7 cellular contexts compared by ENCODE assay signal in the genomic region with DNA sequence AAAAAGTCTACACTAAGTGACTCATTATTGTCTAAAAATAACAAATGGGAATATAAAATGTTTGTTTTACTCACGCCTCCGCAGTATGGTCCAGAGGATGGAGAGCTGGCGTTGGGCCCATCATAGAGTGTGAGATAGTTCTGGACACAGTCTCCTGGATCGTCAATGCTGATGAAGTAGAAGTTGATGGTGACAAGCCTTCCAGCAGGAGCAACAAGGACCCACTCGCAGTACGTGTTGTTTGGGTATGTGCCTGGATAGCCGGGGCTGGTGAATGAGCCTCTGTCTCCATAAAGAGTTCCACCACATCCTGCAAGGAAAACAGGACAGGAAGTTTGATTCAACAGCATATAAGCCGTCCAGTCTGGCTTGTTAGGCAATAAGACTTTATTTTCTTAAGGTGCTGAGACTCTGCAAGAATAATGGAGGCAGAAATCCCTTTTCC. TPM values are rescaled to one million over a fixed set of nuclear protein-coding genes. Genes with fewer than 3 reads are reported as not detected.
A peak's percentile ranks its signal among the peaks of the same experiment; 100 is the strongest.
DNase-seq lines count a peak whose midpoint lies in the region; ATAC-seq and TF ChIP-seq lines count a peak whose summit lies in the region.

No MANE protein-coding gene starts in this region.

- H3K4me1 ChIP-seq in upper lobe of right lung = peaks cover 5% of the 10 kb centered on the region

- DNase-seq in HFF-Myc (ENCODE audit: extremely low read depth, low read depth) = peak; percentile 52
- peak; percentile 94 for DNase-seq in brain microvascular endothelial cell
- peak; percentile 38 for DNase-seq in left ventricle myocardium superior
- DNase-seq in upper lobe of right lung = no peak
- no peak for DNase-seq in putamen (ENCODE audit: low spot score)

- H3K36me3 ChIP-seq in brain microvascular endothelial cell (replicated peaks) = no peaks in the 10 kb centered on the region
- H3K36me3 ChIP-seq in upper lobe of right lung = no peaks in the 10 kb centered on the region

- H3K4me3 ChIP-seq in HFF-Myc (replicated peaks; ENCODE audit: low read depth, low read length) (no peak overlapping the region), brain microvascular endothelial cell (ENCODE audit: low read depth, low read length) (peak overlapping the region; percentile 32), upper lobe of right lung (no peak overlapping the region)

- intact Hi-C loops in left ventricle myocardium superior (cut with micrococcal nuclease) = no loop called here
- intact Hi-C loops in upper lobe of right lung (cut with DNase I) = no loop called here

- H3K27ac ChIP-seq in brain microvascular endothelial cell (peak overlapping the region; percentile 92), upper lobe of right lung (no peak overlapping the region)

- H3K27me3 ChIP-seq in brain microvascular endothelial cell (replicated peaks) = no peaks in the 10 kb centered on the region
- H3K27me3 ChIP-seq in upper lobe of right lung = no peaks in the 10 kb centered on the region

- ATAC-seq in left ventricle myocardium superior (peak; percentile 64), upper lobe of right lung (peak; percentile 17), GM18517 (IDR thresholded peaks at IDR 0.05; ENCODE audit: unreplicated experiment) (no peak), GM19324 (IDR thresholded peaks at IDR 0.05; ENCODE audit: low FRiP score, unreplicated experiment) (no peak)

- H3K9me3 ChIP-seq in upper lobe of right lung = no peaks in the 10 kb centered on the region

- in situ Hi-C loops in brain microvascular endothelial cell (cut with HindIII; ENCODE audit: low pct_ligation_motif_present, low sequenced_read_pairs) = no loop called here

- no peak for TF ChIP-seq CTCF in HFF-Myc (IDR thresholded peaks at IDR 0.05; ENCODE audit: low read depth, low read length, missing control alignments)
- no peak for TF ChIP-seq CTCF in brain microvascular endothelial cell (IDR thresholded peaks at IDR 0.05; ENCODE audit: low read depth, low read length, missing control alignments)
- no peak for TF ChIP-seq CTCF in upper lobe of right lung (IDR thresholded peaks at IDR 0.05)

RNA-seq across cellular contexts. Expression of a gene that starts 11.5 kb away (rescaled TPM):
- total RNA-seq in left ventricle myocardium superior = 58.8 TPM
- total RNA-seq in upper lobe of right lung = 77.8 TPM

Comparison
In these comparisons a context has a peak if more than half of its experiments do, and no peak if none do; other contexts are left out.
1. DNase-seq: peak in HFF-Myc (single experiment), brain microvascular endothelial cell (single experiment) and left ventricle myocardium superior (single experiment); none in upper lobe of right lung (single experiment) and putamen (single experiment).
2. ATAC-seq: peak in left ventricle myocardium superior (single experiment) and upper lobe of right lung (single experiment); none in GM18517 (single experiment) and GM19324 (single experiment).